ENCODE assay signal across 21 cellular contexts in the genomic region with DNA sequence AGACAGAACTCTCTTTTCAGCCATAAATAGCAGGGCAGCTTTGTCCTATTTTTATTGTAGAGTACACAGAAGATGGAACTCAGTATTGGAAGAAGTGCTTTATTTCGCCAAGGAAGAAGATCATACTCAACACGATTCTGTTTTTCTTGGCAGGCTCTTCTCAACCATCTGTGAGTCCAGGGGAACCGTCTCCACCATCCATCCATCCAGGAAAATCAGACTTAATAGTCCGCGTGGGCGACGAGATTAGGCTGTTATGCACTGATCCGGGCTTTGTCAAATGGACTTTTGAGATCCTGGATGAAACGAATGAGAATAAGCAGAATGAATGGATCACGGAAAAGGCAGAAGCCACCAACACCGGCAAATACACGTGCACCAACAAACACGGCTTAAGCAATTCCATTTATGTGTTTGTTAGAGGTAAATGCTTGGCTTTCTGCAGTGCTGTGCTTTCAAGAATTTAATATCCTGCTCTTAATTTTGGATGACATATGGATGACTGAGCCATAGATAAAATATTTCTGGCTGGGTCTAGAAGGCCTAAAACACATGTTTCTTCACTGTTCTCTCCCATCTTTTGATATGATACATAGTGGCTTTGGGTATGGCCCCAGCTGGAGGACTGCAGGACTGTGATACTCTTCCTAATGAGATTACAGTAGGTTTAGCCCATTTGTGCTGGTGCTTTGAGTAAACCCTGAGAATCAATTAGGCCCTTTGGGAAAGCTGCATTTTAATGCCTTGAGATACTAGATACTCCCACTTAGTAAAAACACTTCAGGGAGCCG. TPM values are rescaled to one million over a fixed set of nuclear protein-coding genes. Genes with fewer than 3 reads are reported as not detected.
DNase-seq lines count a peak whose midpoint lies in the region; ATAC-seq, FAIRE-seq and TF ChIP-seq lines count a peak whose summit lies in the region.
"Had no signal": no experiment of that assay in that cellular context is flagged by ENCODE, and none has a peak within 500 bp of the region (broad histone marks: within the 10 kb centered on the region; RNA-seq: fewer than 3 reads in every experiment).

No MANE protein-coding gene starts in this region.

- intact Hi-C loops in heart left ventricle (cut with DNase I) (no loop called here), right cardiac atrium (cut with DNase I) (no loop called here)

- no peaks in the 10 kb centered on the region for H3K36me3 ChIP-seq in heart left ventricle
- H3K36me3 ChIP-seq: BE2C, HAP-1, SJCRH30 had no signal

- H3K4me1 ChIP-seq in heart left ventricle (peaks cover 0 to 3% (median 0%) of the 10 kb centered on the region in 12 donors), right cardiac atrium (ENCODE audit: control insufficient read depth, insufficient read depth, low read length) (no peaks in the 10 kb centered on the region)
- H3K4me1 ChIP-seq: BE2C, HAP-1, SJCRH30 had no signal

- no peak for FAIRE-seq in GM19239 (lab: Jason Lieb, UNC)
- FAIRE-seq: A204.1 had no signal

- H3K4me3 ChIP-seq in heart left ventricle = no peak overlapping the region
- no peak overlapping the region for H3K4me3 ChIP-seq in right cardiac atrium (ENCODE audit: low read length)
- no peak overlapping the region for H3K4me3 ChIP-seq in fibroblast of mammary gland (ENCODE audit: control insufficient read depth, low read depth, low read length)
- H3K4me3 ChIP-seq: HAP-1, SJCRH30 had no signal

- TF ChIP-seq CTCF in heart left ventricle (IDR thresholded peaks at IDR 0.05) (no peak), fibroblast of mammary gland (conservative IDR thresholded peaks at IDR 0.05; ENCODE audit: control insufficient read depth, insufficient read depth, low read depth, low read length) (no peak)

- H3K9me3 ChIP-seq in heart left ventricle = no peaks in the 10 kb centered on the region
- no peaks in the 10 kb centered on the region for H3K9me3 ChIP-seq in right cardiac atrium (ENCODE audit: control insufficient read depth, low read length)
- H3K9me3 ChIP-seq: BE2C, HAP-1, SJCRH30 had no signal

- no peak overlapping the region for H3K27ac ChIP-seq in heart left ventricle
- H3K27ac ChIP-seq in right cardiac atrium (ENCODE audit: low read length) = no peak overlapping the region
- H3K27ac ChIP-seq: RWPE1, SJCRH30 had no signal

- peak in 3 of 5 donors; percentile 16 to 33 (median 29) for DNase-seq in heart left ventricle
- DNase-seq in right cardiac atrium = no peak
- DNase-seq in NCI-H524 treated with DMSO at 0.1 percent for 48 hours (lab: John Stamatoyannopoulos, UW) = peak; percentile 91
- peak; percentile 7 for DNase-seq in fibroblast of mammary gland (ENCODE audit: low read depth)
- DNase-seq in NCI-H2196 treated with DMSO at 0.1 percent for 48 hours (lab: John Stamatoyannopoulos, UW; ENCODE audit: unreplicated experiment) = no peak
- DNase-seq in SW480 (ENCODE audit: low spot score) = no peak
- DNase-seq in GM19239 (ENCODE audit: insufficient read length, low spot score) = no peak
- DNase-seq: BE2C; EL; GF-D8; KG1; NCI-H1092 treated with DMSO at 0.1 percent for 48 hours; NCI-H146; NCI-H2081; NCI-H446 treated with DMSO at 0.1 percent for 48 hours; NK-92 treated with Interleukin-12 subunit alpha and Interleukin-12 subunit beta, amount 100 ng/mL, for 24 hours; SJCRH30; T-helper 1 cell had no signal

- ATAC-seq in heart left ventricle (peak in 3 of 4 donors; percentile 47 to 77 (median 76)), right cardiac atrium (no peak)

- H3K27me3 ChIP-seq in heart left ventricle (no peaks in the 10 kb centered on the region), right cardiac atrium (ENCODE audit: control insufficient read depth, insufficient read depth) (peaks cover 2% of the 10 kb centered on the region)
- H3K27me3 ChIP-seq: BE2C, SJCRH30 had no signal

- WGBS in heart left ventricle, 4 donors = 67 to 77% (median 76%) methylated on average over 14 of the region's 14 CpGs
- WGBS in right cardiac atrium = 66% methylated on average over 14 of the region's 14 CpGs

- TF ChIP-seq POLR2A in heart left ventricle (IDR thresholded peaks at IDR 0.05) = no peak

RNA-seq across cellular contexts. Expression of a gene that starts 37.8 kb away (rescaled TPM):
- total RNA-seq in heart left ventricle (1 to 10 TPM in 6 of 9 donors, under 1 TPM in 3; 0.44 to 4.7 (median 3.2) TPM), right cardiac atrium (1 to 10 TPM in 3 of 4 donors, under 1 TPM in 1; 0.66 to 1.6 (median 1.5) TPM)
- polyA plus RNA-seq in heart left ventricle (under 1 TPM; 0.08 to 0.75 TPM), right cardiac atrium (0.18 TPM)

Comparison
In these comparisons a context has a peak if more than half of its experiments do, and no peak if none do; other contexts are left out.
1. ATAC-seq: peak in heart left ventricle (3 of 4); none in right cardiac atrium (0 of 2).
2. DNase-seq: peak in heart left ventricle (3 of 5), NCI-H524 treated with DMSO at 0.1 percent for 48 hours (single experiment) and fibroblast of mammary gland (single experiment); none in right cardiac atrium (0 of 3), NCI-H2196 treated with DMSO at 0.1 percent for 48 hours (single experiment), SW480 (single experiment) and GM19239 (single experiment).